20 cellular contexts compared by ENCODE assay signal in genomic region chr11:70138403-70138802, GRCh38.
DNase-seq lines count a peak whose midpoint lies in the region; ATAC-seq, FAIRE-seq and TF ChIP-seq lines count a peak whose summit lies in the region.
"Had no signal": no experiment of that assay in that cellular context is flagged by ENCODE, and none has a peak within 500 bp of the region (broad histone marks: within the 10 kb centered on the region; RNA-seq: fewer than 3 reads in every experiment).

No MANE protein-coding gene starts in this region.

- H3K4me3 ChIP-seq in DOHH2 (ENCODE audit: low read length) (no peak overlapping the region), Loucy (ENCODE audit: low read length, poor library complexity, severe bottlenecking) (no peak overlapping the region), H1 (ENCODE audit: extremely low read depth in 1 of 4, insufficient read depth in 2 of 4, low read depth in 3 of 4, low read length in 4 of 4) (no peak overlapping the region), osteoblast (ENCODE audit: insufficient read depth, low read length) (no peak overlapping the region)
- H3K4me3 ChIP-seq: BLaER1, GM12878, K562 had no signal

- peak; percentile 18 for TF ChIP-seq CTCF in DOHH2 (IDR thresholded peaks at IDR 0.05; ENCODE audit: low read depth, low read length, poor library complexity, severe bottlenecking)
- TF ChIP-seq CTCF in Loucy (conservative IDR thresholded peaks at IDR 0.05; ENCODE audit: low read length) = peak; percentile 18; the same call in 1 of the 2 replicates
- peak; percentile 14 to 38 (median 16); a peak in 3 of 4 replicates for TF ChIP-seq CTCF in H1 (IDR thresholded peaks at IDR 0.05; ENCODE audit: control extremely low read depth in 1 of 3, insufficient read depth in 1 of 3, low read depth in 1 of 3, low read length in 3 of 3)
- TF ChIP-seq CTCF in osteoblast (IDR thresholded peaks at IDR 0.05; ENCODE audit: extremely low read depth, low read depth, low read length) = no peak

- ATAC-seq in GM21447 (IDR thresholded peaks at IDR 0.05; ENCODE audit: unreplicated experiment) (no peak), HG02610 (IDR thresholded peaks at IDR 0.05; ENCODE audit: unreplicated experiment) (no peak)
- ATAC-seq: GM12878, HCT116, K562 had no signal

- no peak overlapping the region for H3K4ac ChIP-seq in H1 (replicated peaks; ENCODE audit: insufficient read length, low read depth, low read length)

- H2AFZ ChIP-seq in Loucy (ENCODE audit: low read length) = no peak overlapping the region
- H2AFZ ChIP-seq in H1 (ENCODE audit: low read length) = no peak overlapping the region
- no peak overlapping the region for H2AFZ ChIP-seq in osteoblast (ENCODE audit: low read length)

- no peaks in the 10 kb centered on the region for H4K20me1 ChIP-seq in DOHH2 (ENCODE audit: control insufficient read depth, insufficient read depth, low read depth, low read length)
- no peaks in the 10 kb centered on the region for H4K20me1 ChIP-seq in Loucy (ENCODE audit: insufficient read depth, low read length, poor library complexity, severe bottlenecking)
- no peaks in the 10 kb centered on the region for H4K20me1 ChIP-seq in H1 (replicated peaks in 1 of 2; ENCODE audit: control insufficient read depth in 1 of 2, insufficient read depth in 2 of 2, low read length in 2 of 2)
- no peaks in the 10 kb centered on the region for H4K20me1 ChIP-seq in osteoblast (ENCODE audit: insufficient read depth, low read length)
- H4K20me1 ChIP-seq: BLaER1 had no signal

- H3K9me2 ChIP-seq in DOHH2 (replicated peaks; ENCODE audit: control insufficient read depth, low read length) (no peaks in the 10 kb centered on the region), Loucy (replicated peaks; ENCODE audit: low read depth, low read length) (no peaks in the 10 kb centered on the region)

- H2AK5ac ChIP-seq in H1 (ENCODE audit: low read depth, low read length) = no peak overlapping the region

- H2BK120ac ChIP-seq in H1 (replicated peaks; ENCODE audit: low read depth, low read length) = no peak overlapping the region

- H2BK5ac ChIP-seq in H1 (ENCODE audit: low read depth, low read length) = no peak overlapping the region

- DNase-seq in H1 (ENCODE audit: low read depth in 1 of 2, low spot score in 2 of 2) (no peak), osteoblast (ENCODE audit: insufficient read length, low spot score, missing footprints) (peak; percentile 17), 8988T (no peak)
- DNase-seq: CD4-positive, alpha-beta memory T cell; DMS153; DMS79 treated with DMSO at 0.1 percent for 48 hours; EL; HFFc6; IMR-90 had no signal

- no peak overlapping the region for H2BK12ac ChIP-seq in H1 (ENCODE audit: low read depth, low read length)

- H2BK15ac ChIP-seq in H1 (ENCODE audit: low read length) = no peak overlapping the region

- TF ChIP-seq EP300 in H1 (IDR thresholded peaks at IDR 0.05; ENCODE audit: borderline replicate concordance in 1 of 2, low read depth in 2 of 2, low read length in 2 of 2) = no peak

- H3K4me1 ChIP-seq in DOHH2 (ENCODE audit: control insufficient read depth, low read length) (no peaks in the 10 kb centered on the region), Loucy (ENCODE audit: insufficient read depth, low read length, poor library complexity, severe bottlenecking) (no peaks in the 10 kb centered on the region), H1 (replicated peaks in 1 of 4; ENCODE audit: control insufficient read depth in 3 of 4, insufficient read depth in 4 of 4, low read length in 3 of 4) (peaks cover 3 to 24% (median 16%) of the 10 kb centered on the region in 4 experiments), osteoblast (ENCODE audit: insufficient read depth, low read length) (peaks cover 11% of the 10 kb centered on the region)

- H3K9ac ChIP-seq in Loucy (ENCODE audit: low read depth, low read length, poor library complexity, severe bottlenecking) = no peak overlapping the region
- no peak overlapping the region for H3K9ac ChIP-seq in H1 (replicated peaks in 1 of 4; ENCODE audit: extremely low read depth in 1 of 4, low read depth in 3 of 4, low read length in 3 of 4)
- H3K9ac ChIP-seq: BLaER1 had no signal

- H3K23ac ChIP-seq in H1 (ENCODE audit: insufficient read length) = no peak overlapping the region

- H3K4me2 ChIP-seq in DOHH2 (ENCODE audit: low read length) (no peak overlapping the region), Loucy (ENCODE audit: low read depth, low read length, poor library complexity, severe bottlenecking) (no peak overlapping the region), H1 (ENCODE audit: insufficient read depth in 1 of 2, low read depth in 2 of 2, low read length in 2 of 2) (no peak overlapping the region), osteoblast (ENCODE audit: insufficient read depth, low read length) (no peak overlapping the region)
- H3K4me2 ChIP-seq: BLaER1 had no signal

- CTCF ChIA-PET in H1 (lab: Charles Lee; ENCODE audit: partially characterized antibody) = interaction anchor here (0.6 to 4.1 kb wide), 28 partner anchors 9 to 258 kb away, joined by 3 to 23 read pairs (median 4); partner anchors contain the start of gene PPFIA1

- TF ChIP-seq POLR2A in H1 (IDR thresholded peaks at IDR 0.05; ENCODE audit: control extremely low read depth in 1 of 2, low read depth in 2 of 2, low read length in 2 of 2) = no peak

- no peaks in the 10 kb centered on the region for H3K79me1 ChIP-seq in H1 (ENCODE audit: low read depth, low read length)

- no peak overlapping the region for H3K27ac ChIP-seq in DOHH2 (ENCODE audit: low read depth, low read length)
- no peak overlapping the region for H3K27ac ChIP-seq in H1 (ENCODE audit: low read depth, low read length)
- H3K27ac ChIP-seq in osteoblast (ENCODE audit: low read depth, low read length) = no peak overlapping the region
- H3K27ac ChIP-seq: 22Rv1, BLaER1 had no signal

- H3K79me2 ChIP-seq in DOHH2 (ENCODE audit: control insufficient read depth, low read length) = no peaks in the 10 kb centered on the region
- no peaks in the 10 kb centered on the region for H3K79me2 ChIP-seq in Loucy (ENCODE audit: insufficient read depth, low read length)
- no peaks in the 10 kb centered on the region for H3K79me2 ChIP-seq in H1 (ENCODE audit: control insufficient read depth in 1 of 2, insufficient read depth in 2 of 2, low read length in 2 of 2)
- no peaks in the 10 kb centered on the region for H3K79me2 ChIP-seq in osteoblast (ENCODE audit: insufficient read depth, low read length)

- H4K91ac ChIP-seq in H1 (replicated peaks; ENCODE audit: insufficient read length, low read length) = no peak overlapping the region

- no peak overlapping the region for H3K14ac ChIP-seq in H1 (ENCODE audit: insufficient read length)

- H3K27me3 ChIP-seq in DOHH2 (ENCODE audit: control insufficient read depth, low read length) = peaks cover 5% of the 10 kb centered on the region; the same call in 1 of the 2 replicates
- no peaks in the 10 kb centered on the region for H3K27me3 ChIP-seq in Loucy (ENCODE audit: insufficient read depth, low read length, poor library complexity, severe bottlenecking)
- H3K27me3 ChIP-seq in H1 (replicated peaks in 1 of 4; ENCODE audit: control insufficient read depth in 3 of 4, extremely low read depth in 1 of 4, insufficient read depth in 3 of 4, low read length in 3 of 4) = peaks cover 0 to 15% (median 5%) of the 10 kb centered on the region in 4 experiments; a peak in 4 of 7 replicates
- peaks cover 29% of the 10 kb centered on the region for H3K27me3 ChIP-seq in osteoblast (ENCODE audit: insufficient read depth, low read length)

- TF ChIP-seq RAD21 in H1 (IDR thresholded peaks at IDR 0.05 in 1 of 2, conservative IDR thresholded peaks at IDR 0.05 in 1 of 2; ENCODE audit: low read depth in 2 of 2, low read length in 2 of 2) = peak; percentile 34 to 42; a peak in 3 of 4 replicates

- H3K56ac ChIP-seq in H1 (replicated peaks; ENCODE audit: insufficient read length, low read depth, low read length) = no peak overlapping the region

- H4K5ac ChIP-seq in H1 (ENCODE audit: insufficient read length, low read depth, low read length) = no peak overlapping the region

- POLR2A ChIA-PET in H1 (lab: Charles Lee; ENCODE audit: partially characterized antibody) = interaction anchor here (0.6 kb wide), 1 partner anchor 40 kb away, joined by 3 read pairs; no protein-coding TSS in a partner anchor

- H3K9me3 ChIP-seq in DOHH2 (ENCODE audit: control insufficient read depth, insufficient read depth, low read length) (no peaks in the 10 kb centered on the region), Loucy (ENCODE audit: insufficient read depth, low read depth, low read length) (no peaks in the 10 kb centered on the region), H1 (ENCODE audit: insufficient read depth in 2 of 2, low read depth in 1 of 2, low read length in 1 of 2) (no peaks in the 10 kb centered on the region), osteoblast (ENCODE audit: low read depth, low read length) (no peaks in the 10 kb centered on the region)
- H3K9me3 ChIP-seq: BLaER1 had no signal

- H3K18ac ChIP-seq in H1 (ENCODE audit: extremely low read depth, low read length) = no peak overlapping the region

- H3K23me2 ChIP-seq in H1 (ENCODE audit: low read depth, low read length) = peaks cover 4% of the 10 kb centered on the region; the same call in 1 of the 2 replicates

- no peak for FAIRE-seq in H1 (lab: Jason Lieb, UNC)
- FAIRE-seq: GM12878, GM19239, HTR-8/SVneo, K562 had no signal

- no peak overlapping the region for H4K8ac ChIP-seq in H1 (ENCODE audit: extremely low read depth, insufficient read depth, low read length)

- no peak overlapping the region for H2BK20ac ChIP-seq in H1 (ENCODE audit: low read length)

- H3F3A ChIP-seq in DOHH2 (ENCODE audit: control insufficient read depth, insufficient read depth) (no peaks in the 10 kb centered on the region), Loucy (ENCODE audit: low read depth) (no peaks in the 10 kb centered on the region)

- WGBS in H1 (ENCODE audit: extremely low coverage in 1 of 2, insufficient coverage in 1 of 2, insufficient read length in 1 of 2, insufficient replicate concordance in 2 of 2, low coverage in 1 of 2, low lambda C conversion rate in 2 of 2, missing lambda C conversion rate in 1 of 2), 2 experiments = 76% methylated on average over 5 of the region's 9 CpGs; no CpG with 5 or more reads in 1 of the 2 experiments

- H3K36me3 ChIP-seq in DOHH2 (ENCODE audit: control insufficient read depth, low read length) = no peaks in the 10 kb centered on the region
- H3K36me3 ChIP-seq in Loucy (ENCODE audit: insufficient read depth, low read length) = no peaks in the 10 kb centered on the region
- H3K36me3 ChIP-seq in H1 (ENCODE audit: control insufficient read depth in 2 of 4, insufficient read depth in 4 of 4, low read length in 3 of 4) = no peaks in the 10 kb centered on the region
- no peaks in the 10 kb centered on the region for H3K36me3 ChIP-seq in osteoblast (ENCODE audit: insufficient read depth, low read length)
- H3K36me3 ChIP-seq: BLaER1 had no signal

TF ChIP-seq in H1, 55 proteins besides CTCF, POLR2A, EP300 and RAD21 (continues in another document):
- no peak for TF ChIP-seq TAF1 (IDR thresholded peaks at IDR 0.05; ENCODE audit: low read depth, low read length)
- no peak for TF ChIP-seq FOSL1 (IDR thresholded peaks at IDR 0.05; ENCODE audit: insufficient read depth, low read depth, low read length)
- no peak for TF ChIP-seq SP2 (IDR thresholded peaks at IDR 0.05; ENCODE audit: low read length)
- TF ChIP-seq MAFK (IDR thresholded peaks at IDR 0.05; ENCODE audit: low read depth, low read length) = no peak
- TF ChIP-seq KDM1A (IDR thresholded peaks at IDR 0.05; ENCODE audit: borderline replicate concordance, low read length) = peak; percentile 79
